In genomic region chr10:114499630-114500190, GRCh38 we compare ENCODE assay signal across 8 cellular contexts.
A peak's percentile ranks its signal among the peaks of the same experiment; 100 is the strongest.
DNase-seq lines count a peak whose midpoint lies in the region; ATAC-seq and TF ChIP-seq lines count a peak whose summit lies in the region.

No MANE protein-coding gene starts in this region.

- intact Hi-C loops in natural killer cell (cut with micrococcal nuclease): loop anchor here (10.0 kb wide), 1 partner anchor 45 kb away; no protein-coding TSS in a partner anchor

- TF ChIP-seq CTCF in natural killer cell (IDR thresholded peaks at IDR 0.05) (no peak), mesothelial cell of epicardium (IDR thresholded peaks at IDR 0.05; ENCODE audit: unreplicated experiment) (no peak)

- DNase-seq in HT-29 (ENCODE audit: low spot score): peak; percentile 86
- DNase-seq in activated T-cell treated with anti-CD3 and anti-CD28 coated beads for 24 hours (ENCODE audit: low read depth): peak; percentile 75
- no peak for DNase-seq in natural killer cell
- no peak for DNase-seq in NCI-H2029 (lab: John Stamatoyannopoulos, UW)
- DNase-seq in GF-D8 (lab: John Stamatoyannopoulos, UW): no peak
- DNase-seq in GM03348 (ENCODE audit: low spot score): no peak
- DNase-seq in mesothelial cell of epicardium (ENCODE audit: low spot score in 2 of 2, unreplicated experiment in 2 of 2): no peak

- no peaks in the 10 kb centered on the region for H3K36me3 Mint-ChIP-seq in natural killer cell
- H3K36me3 Mint-ChIP-seq in mesothelial cell of epicardium: peaks cover 18% of the 10 kb centered on the region

- H3K27ac Mint-ChIP-seq in natural killer cell (peak overlapping the region in 1 of 2 donors; percentile 82), mesothelial cell of epicardium (no peak overlapping the region)

- ATAC-seq in GM19372 (IDR thresholded peaks at IDR 0.05; ENCODE audit: low read depth, unreplicated experiment) (peak; percentile 26), natural killer cell (peak in 2 of 3 donors; percentile 13 to 40)

- H3K4me1 Mint-ChIP-seq in natural killer cell (peaks cover 46 to 61% of the 10 kb centered on the region in 2 donors), mesothelial cell of epicardium (peaks cover 11% of the 10 kb centered on the region)

- H3K27me3 Mint-ChIP-seq in natural killer cell (ENCODE audit: low read depth in 2 of 2) (no peaks in the 10 kb centered on the region), mesothelial cell of epicardium (ENCODE audit: low read depth) (no peaks in the 10 kb centered on the region)

- H3K4me3 Mint-ChIP-seq in natural killer cell (no peak overlapping the region), mesothelial cell of epicardium (no peak overlapping the region)

- H3K9me3 Mint-ChIP-seq in natural killer cell (no peaks in the 10 kb centered on the region), mesothelial cell of epicardium (no peaks in the 10 kb centered on the region)

Comparison
In these comparisons a context has a peak if more than half of its experiments do, and no peak if none do; other contexts are left out.
1. DNase-seq: peak in HT-29 (single experiment) and activated T-cell treated with anti-CD3 and anti-CD28 coated beads for 24 hours (single experiment); none in natural killer cell (single experiment), NCI-H2029 (single experiment), GF-D8 (single experiment), GM03348 (single experiment) and mesothelial cell of epicardium (0 of 2).